Comparison of ENCODE assay signal across 8 cellular contexts in genomic region chr6:127641905-127642304, GRCh38.
DNase-seq lines count a peak whose midpoint lies in the region; ATAC-seq and TF ChIP-seq lines count a peak whose summit lies in the region.

No MANE protein-coding gene starts in this region.

- no peaks in the 10 kb centered on the region for H3K36me3 Mint-ChIP-seq in activated naive CD4-positive, alpha-beta T cell treated with anti-CD3 and anti-CD28 coated beads, Interleukin-2, amount 10 ng/mL, durations not matched to agents 7 days and 5 days

- H3K27me3 Mint-ChIP-seq in activated naive CD4-positive, alpha-beta T cell treated with anti-CD3 and anti-CD28 coated beads, Interleukin-2, amount 10 ng/mL, durations not matched to agents 7 days and 5 days: peaks cover 10% of the 10 kb centered on the region

- H3K4me3 Mint-ChIP-seq in activated naive CD4-positive, alpha-beta T cell treated with anti-CD3 and anti-CD28 coated beads, Interleukin-2, amount 10 ng/mL, durations not matched to agents 7 days and 5 days: no peak overlapping the region

- CTCF ChIA-PET in activated naive CD4-positive, alpha-beta T cell treated with anti-CD3 and anti-CD28 coated beads, Interleukin-2, amount 10 ng/mL, durations not matched to agents 7 days and 5 days (lab: Charles Lee): interaction anchor here (0.8 to 1.8 kb wide), 5 partner anchors 11 to 686 kb away, joined by 3 to 5 read pairs (median 3); no protein-coding TSS in a partner anchor

- TF ChIP-seq CTCF in RWPE2 (IDR thresholded peaks at IDR 0.05; ENCODE audit: poor library complexity, severe bottlenecking) (peak; percentile 76), fibroblast of mammary gland (conservative IDR thresholded peaks at IDR 0.05; ENCODE audit: control insufficient read depth, insufficient read depth, low read depth, low read length) (peak; percentile 78), psoas muscle (IDR thresholded peaks at IDR 0.05) (peak; percentile 46)

- H3K4me1 Mint-ChIP-seq in activated naive CD4-positive, alpha-beta T cell treated with anti-CD3 and anti-CD28 coated beads, Interleukin-2, amount 10 ng/mL, durations not matched to agents 7 days and 5 days: no peaks in the 10 kb centered on the region

- no peak overlapping the region for H3K27ac Mint-ChIP-seq in activated naive CD4-positive, alpha-beta T cell treated with anti-CD3 and anti-CD28 coated beads, Interleukin-2, amount 10 ng/mL, durations not matched to agents 7 days and 5 days

- H3K27me3 ChIP-seq in RWPE2 (ENCODE audit: insufficient read depth, poor library complexity, severe bottlenecking) (peaks cover 13% of the 10 kb centered on the region), psoas muscle (ENCODE audit: insufficient read depth in 3 of 3, low read length in 2 of 3) (no peaks in the 10 kb centered on the region)

- no peak overlapping the region for H3K27ac ChIP-seq in RWPE2 (ENCODE audit: poor library complexity, severe bottlenecking)
- no peak overlapping the region for H3K27ac ChIP-seq in psoas muscle

- H3K9me3 ChIP-seq in RWPE2 (ENCODE audit: severe bottlenecking) (no peaks in the 10 kb centered on the region), psoas muscle (no peaks in the 10 kb centered on the region)

- no peaks in the 10 kb centered on the region for H3K36me3 ChIP-seq in RWPE2 (ENCODE audit: low read depth)
- H3K36me3 ChIP-seq in psoas muscle (ENCODE audit: insufficient read depth in 1 of 2, low read depth in 1 of 2): no peaks in the 10 kb centered on the region

- peak in 2 of 3 experiments; percentile 33 to 40 for DNase-seq in NCI-H1417 (lab: John Stamatoyannopoulos, UW)
- no peak for DNase-seq in NCI-H1417 treated with DMSO at 0.1 percent for 48 hours (lab: John Stamatoyannopoulos, UW)
- peak; percentile 42 for DNase-seq in HuH-7 (ENCODE audit: low spot score)
- no peak for DNase-seq in RWPE2 (ENCODE audit: low spot score)
- peak; percentile 48 for DNase-seq in fibroblast of mammary gland (ENCODE audit: low read depth)
- no peak for DNase-seq in psoas muscle
- DNase-seq in activated naive CD4-positive, alpha-beta T cell treated with anti-CD3 and anti-CD28 coated beads, Interleukin-2, amount 10 ng/mL, durations not matched to agents 7 days and 5 days: no peak

- no peaks in the 10 kb centered on the region for H3K9me3 Mint-ChIP-seq in activated naive CD4-positive, alpha-beta T cell treated with anti-CD3 and anti-CD28 coated beads, Interleukin-2, amount 10 ng/mL, durations not matched to agents 7 days and 5 days

- intact Hi-C loops in psoas muscle (cut with DNase I): loop anchor here in 1 of 2 donors (5.0 kb wide), 1 partner anchor 90 kb away; no protein-coding TSS in a partner anchor

- H3K4me3 ChIP-seq in RWPE2 (ENCODE audit: severe bottlenecking): no peak overlapping the region
- H3K4me3 ChIP-seq in fibroblast of mammary gland (ENCODE audit: control insufficient read depth, low read depth, low read length): no peak overlapping the region
- H3K4me3 ChIP-seq in psoas muscle: no peak overlapping the region

- H3K4me1 ChIP-seq in RWPE2 (ENCODE audit: insufficient read depth, poor library complexity, severe bottlenecking) (no peaks in the 10 kb centered on the region), psoas muscle (no peaks in the 10 kb centered on the region)

- peak; percentile 80 for ATAC-seq in GM21381 (IDR thresholded peaks at IDR 0.05; ENCODE audit: unreplicated experiment)
- ATAC-seq in RWPE2 (ENCODE audit: low read depth): peak; percentile 72; the same call in 2 of the 3 replicates
- peak in 3 of 4 donors; percentile 46 to 64 (median 47) for ATAC-seq in psoas muscle

- 29 to 38% (median 34%) methylated on average over 7 of the region's 7 CpGs for WGBS in psoas muscle, 3 donors

Comparison
In these comparisons a context has a peak if more than half of its experiments do, and no peak if none do; other contexts are left out.
1. DNase-seq: peak in NCI-H1417 (2 of 3), HuH-7 (single experiment) and fibroblast of mammary gland (single experiment); none in NCI-H1417 treated with DMSO at 0.1 percent for 48 hours (single experiment), RWPE2 (single experiment), psoas muscle (0 of 2) and activated naive CD4-positive, alpha-beta T cell treated with anti-CD3 and anti-CD28 coated beads, Interleukin-2, amount 10 ng/mL, durations not matched to agents 7 days and 5 days (single experiment).
2. Peak in every context shown above with its lines, with median percentiles within 50 percentile points of each other: ATAC-seq and CTCF ChIP-seq.